In the genomic region with DNA sequence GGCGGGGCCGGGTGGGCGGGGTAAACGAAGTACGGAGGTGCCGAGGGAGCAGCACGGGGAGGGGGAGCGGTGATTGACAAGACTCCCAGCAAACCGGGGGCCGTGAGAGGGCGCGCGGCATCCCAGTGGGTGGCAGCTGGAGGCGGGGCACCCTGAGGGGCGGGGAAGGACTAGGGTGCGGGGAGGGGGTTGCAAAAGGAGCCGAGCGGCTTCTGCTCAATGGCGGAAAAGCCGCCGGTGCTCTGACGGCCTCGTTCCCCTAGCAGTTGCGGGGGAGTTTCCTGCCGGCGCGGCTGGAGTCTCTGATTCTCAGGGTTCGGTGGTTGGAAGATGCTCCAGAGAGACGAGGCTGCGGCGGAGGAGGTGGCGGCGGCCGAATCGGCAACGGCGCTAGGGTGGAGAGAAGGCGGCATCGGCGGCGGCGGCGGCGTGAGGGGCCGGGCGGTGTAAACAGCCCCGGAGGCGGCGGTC, we compare ENCODE assay signal across 8 cellular contexts. TPM values are rescaled to one million over a fixed set of nuclear protein-coding genes. Genes with fewer than 3 reads are reported as not detected.
DNase-seq lines count a peak whose midpoint lies in the region; ATAC-seq, FAIRE-seq and TF ChIP-seq lines count a peak whose summit lies in the region.

A gene (plus strand): TSS at position 192 of the 471 bp plus-strand sequence. CDS start 32,325 bp downstream, outside the sequence.

- H3K27ac ChIP-seq in RWPE1 (peak within 1 kb of the TSS; percentile 97), right atrium auricular region (peak within 1 kb of the TSS; percentile 96 to 98)

- H3K9ac ChIP-seq in skeletal muscle satellite cell (ENCODE audit: low read depth, low read length), result peak within 1 kb of the TSS; percentile 95

- TF ChIP-seq CTCF in RWPE1 (conservative IDR thresholded peaks at IDR 0.05; ENCODE audit: low read depth), result no peak
- no peak for TF ChIP-seq CTCF in right atrium auricular region (IDR thresholded peaks at IDR 0.05)

- peak within 1 kb of the TSS; percentile 85 for H3K4me2 ChIP-seq in skeletal muscle satellite cell (ENCODE audit: low read length)

- H3K9me3 Mint-ChIP-seq in activated naive CD4-positive, alpha-beta T cell treated with anti-CD3 and anti-CD28 coated beads, Interleukin-2, amount 50 U/mL, for 72 hours, result peaks cover 0 to 8% of the 10 kb centered on the region in 2 donors

- peak; percentile 98 for FAIRE-seq in GM12892 (lab: Jason Lieb, UNC)

- POLR2A ChIA-PET in RWPE1 (lab: Yijun Ruan, JAX; ENCODE audit: low non-redundant PET), result interaction anchor here (0.5 to 0.6 kb wide), 4 partner anchors 74 to 842 kb away, joined by 3 read pairs; no protein-coding TSS in a partner anchor

- no peaks in the 10 kb centered on the region for H3K27me3 ChIP-seq in right atrium auricular region
- no peaks in the 10 kb centered on the region for H3K27me3 ChIP-seq in skeletal muscle satellite cell (ENCODE audit: control insufficient read depth, insufficient read depth, low read length)

- CTCF ChIA-PET in RWPE1 (lab: Yijun Ruan, JAX), result no interaction called here

- DNase-seq in GM12892 (ENCODE audit: insufficient read length) (peak; percentile 89), RWPE1 (ENCODE audit: low spot score) (no peak), right atrium auricular region (ENCODE audit: low spot score) (peak; percentile 99), OCI-M1 (lab: John Stamatoyannopoulos, UW) (no peak), MV-4-11 (lab: John Stamatoyannopoulos, UW) (no peak)
- peak in 1 of 2 donors; percentile 98 for DNase-seq in activated naive CD4-positive, alpha-beta T cell treated with anti-CD3 and anti-CD28 coated beads, Interleukin-2, amount 50 U/mL, for 72 hours (ENCODE audit: low spot score in 2 of 2)

- H3K36me3 ChIP-seq in right atrium auricular region (no peaks in the 10 kb centered on the region), skeletal muscle satellite cell (ENCODE audit: insufficient read depth, low read length) (no peaks in the 10 kb centered on the region)

- peaks cover 0 to 6% of the 10 kb centered on the region in 2 donors for H3K9me3 ChIP-seq in right atrium auricular region
- H3K9me3 ChIP-seq in skeletal muscle satellite cell (replicated peaks; ENCODE audit: low read length), result no peaks in the 10 kb centered on the region

- H3K36me3 Mint-ChIP-seq in activated naive CD4-positive, alpha-beta T cell treated with anti-CD3 and anti-CD28 coated beads, Interleukin-2, amount 50 U/mL, for 72 hours, result peaks cover 8 to 27% of the 10 kb centered on the region in 2 donors

- peak within 1 kb of the TSS; percentile 96 to 97 for H3K4me3 ChIP-seq in right atrium auricular region
- peak within 1 kb of the TSS; percentile 90 for H3K4me3 ChIP-seq in skeletal muscle satellite cell (ENCODE audit: low read length)

- H3K4me1 ChIP-seq in right atrium auricular region (peaks cover 0 to 30% of the 10 kb centered on the region in 2 donors), skeletal muscle satellite cell (ENCODE audit: control insufficient read depth, insufficient read depth, low read length) (peaks cover 15% of the 10 kb centered on the region)

- peak within 1 kb of the TSS; percentile 97 to 99 for H3K27ac Mint-ChIP-seq in activated naive CD4-positive, alpha-beta T cell treated with anti-CD3 and anti-CD28 coated beads, Interleukin-2, amount 50 U/mL, for 72 hours

- TF ChIP-seq POLR2A in GM12892 (IDR thresholded peaks at IDR 0.05; ENCODE audit: low read depth, low read length), result peak; percentile 93

- peak; percentile 70 for ATAC-seq in HG02678 (IDR thresholded peaks at IDR 0.05; ENCODE audit: unreplicated experiment)
- ATAC-seq in activated naive CD4-positive, alpha-beta T cell treated with anti-CD3 and anti-CD28 coated beads, Interleukin-2, amount 50 U/mL, for 72 hours, result peak; percentile 69 to 82

RNA-seq across cellular contexts. Expression of the gene that starts here (rescaled TPM):
- polyA plus RNA-seq in GM12892 (2012; ENCODE audit: missing spikeins), result 28.0 TPM
- total RNA-seq in activated naive CD4-positive, alpha-beta T cell treated with anti-CD3 and anti-CD28 coated beads, Interleukin-2, amount 50 U/mL, for 72 hours, result 10 to 100 TPM; 40.6 to 57.5 TPM
- 10 to 100 TPM; 21.4 to 38.6 TPM for total RNA-seq in right atrium auricular region
- 12.7 and 15.0 TPM in 2 replicates for total RNA-seq in skeletal muscle satellite cell (2012; rRNA removed)

Comparison
In these comparisons a context has a peak if more than half of its experiments do, and no peak if none do; other contexts are left out.
1. DNase-seq: peak in GM12892 (single experiment) and right atrium auricular region (single experiment); none in RWPE1 (single experiment), OCI-M1 (single experiment) and MV-4-11 (single experiment).